Comparison of ENCODE assay signal across 30 cellular contexts in the genomic region with DNA sequence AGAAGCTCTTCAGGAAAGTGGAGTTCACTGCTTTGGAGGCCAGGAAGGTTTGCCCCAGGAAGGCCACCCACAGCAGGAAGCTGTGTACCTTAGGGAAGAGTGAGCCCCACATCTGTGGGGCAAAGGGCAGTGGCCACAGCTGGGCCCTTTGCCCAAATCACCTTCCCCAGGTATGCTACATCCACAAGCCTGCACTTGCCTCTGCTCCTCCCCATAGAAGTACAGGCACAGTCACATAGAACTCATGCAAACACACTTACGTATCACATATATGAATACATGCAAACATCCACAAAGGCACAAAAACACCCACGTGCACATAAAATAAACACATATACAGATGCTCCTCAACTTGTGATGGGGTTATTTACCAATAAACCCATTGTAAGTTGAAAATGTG. TPM values are rescaled to one million over a fixed set of nuclear protein-coding genes. Genes with fewer than 3 reads are reported as not detected.
DNase-seq lines count a peak whose midpoint lies in the region; ATAC-seq and TF ChIP-seq lines count a peak whose summit lies in the region.
"Had no signal": no experiment of that assay in that cellular context is flagged by ENCODE, and none has a peak within 500 bp of the region (broad histone marks: within the 10 kb centered on the region; RNA-seq: fewer than 3 reads in every experiment).

No MANE protein-coding gene starts in this region.

- H3K36me3 ChIP-seq in RWPE2 (ENCODE audit: low read depth) (peaks cover 45% of the 10 kb centered on the region), suprapubic skin (no peaks in the 10 kb centered on the region)
- H3K36me3 ChIP-seq: BLaER1 had no signal

- H3K4me3 ChIP-seq in RWPE2 (ENCODE audit: severe bottlenecking) = peak overlapping the region; percentile 57
- H3K4me3 ChIP-seq in suprapubic skin = peak overlapping the region; percentile 65
- H3K4me3 ChIP-seq: A549, BLaER1, SK-N-MC had no signal

- H3K9me3 Mint-ChIP-seq in activated T-cell treated with anti-CD3 and anti-CD28 coated beads, Interleukin-2, amount 50 U/mL, for 24 hours = no peaks in the 10 kb centered on the region
- H3K9me3 Mint-ChIP-seq: naive B cell; T-helper 2 cell treated with Interferon-gamma antibody and Interleukin-4, amounts not matched to agents 5 μg/mL and 100 μg/mL, for 36 hours; WTC11 had no signal

- DNase-seq in activated T-cell treated with anti-CD3 and anti-CD28 coated beads, Interleukin-2, amount 50 U/mL, for 24 hours = peak; percentile 7
- no peak for DNase-seq in activated T-cell treated with anti-CD3 and anti-CD28 coated beads, Interleukin-2, amount 50 U/mL, for 48 hours
- peak; percentile 70 for DNase-seq in RWPE2 (ENCODE audit: low spot score)
- DNase-seq in foreskin keratinocyte = peak; percentile 59 to 82
- peak in 1 of 2 donors; percentile 37 for DNase-seq in suprapubic skin (ENCODE audit: low spot score in 2 of 2)
- DNase-seq: activated CD4-positive, alpha-beta T cell treated with anti-CD3 and anti-CD28 coated beads, Interleukin-2, amount 50 U/mL, for 48 hours; activated naive CD4-positive, alpha-beta T cell; amniotic stem cell; caudate nucleus; COR-L47; foreskin melanocyte; kidney; naive B cell; NCI-H1048; NCI-H1930; NCI-H345; NK-92 treated with Interleukin-12 subunit alpha and Interleukin-12 subunit beta, amount 100 ng/mL, for 24 hours; right cardiac atrium; trophoblast cell had no signal

- WGBS in suprapubic skin = 63% methylated on average over 2 of the region's 2 CpGs

- no peak overlapping the region for H3K4me3 Mint-ChIP-seq in activated T-cell treated with anti-CD3 and anti-CD28 coated beads, Interleukin-2, amount 50 U/mL, for 24 hours
- H3K4me3 Mint-ChIP-seq: naive B cell; T-helper 2 cell treated with Interferon-gamma antibody and Interleukin-4, amounts not matched to agents 5 μg/mL and 100 μg/mL, for 36 hours; WTC11 had no signal

- H3K4me1 ChIP-seq in RWPE2 (ENCODE audit: insufficient read depth, poor library complexity, severe bottlenecking) = peaks cover 31% of the 10 kb centered on the region
- peaks cover 20% of the 10 kb centered on the region for H3K4me1 ChIP-seq in foreskin keratinocyte
- H3K4me1 ChIP-seq in suprapubic skin = peaks cover 33% of the 10 kb centered on the region
- H3K4me1 ChIP-seq: A549, BLaER1 had no signal

- H3K27ac ChIP-seq in RWPE2 (ENCODE audit: poor library complexity, severe bottlenecking) (peak overlapping the region; percentile 78), foreskin keratinocyte (peak overlapping the region; percentile 84), suprapubic skin (peak overlapping the region; percentile 89)
- H3K27ac ChIP-seq: A549, BLaER1, SK-N-MC had no signal

- H3K27me3 ChIP-seq in RWPE2 (ENCODE audit: insufficient read depth, poor library complexity, severe bottlenecking) = no peaks in the 10 kb centered on the region
- no peaks in the 10 kb centered on the region for H3K27me3 ChIP-seq in foreskin keratinocyte
- H3K27me3 ChIP-seq in suprapubic skin = no peaks in the 10 kb centered on the region
- H3K27me3 ChIP-seq: BLaER1 had no signal

- no peaks in the 10 kb centered on the region for H3K36me3 Mint-ChIP-seq in activated T-cell treated with anti-CD3 and anti-CD28 coated beads, Interleukin-2, amount 50 U/mL, for 24 hours (ENCODE audit: low read depth)
- H3K36me3 Mint-ChIP-seq: naive B cell, WTC11 had no signal

- no peaks in the 10 kb centered on the region for H3K4me1 Mint-ChIP-seq in activated T-cell treated with anti-CD3 and anti-CD28 coated beads, Interleukin-2, amount 50 U/mL, for 24 hours (ENCODE audit: low read depth)
- H3K4me1 Mint-ChIP-seq: naive B cell had no signal

- peaks cover 4% of the 10 kb centered on the region for H3K27me3 Mint-ChIP-seq in activated T-cell treated with anti-CD3 and anti-CD28 coated beads, Interleukin-2, amount 50 U/mL, for 24 hours

- peak; percentile 57 for ATAC-seq in RWPE2 (ENCODE audit: low read depth)
- peak; percentile 15 for ATAC-seq in foreskin keratinocyte
- no peak for ATAC-seq in HG03280 (IDR thresholded peaks at IDR 0.05; ENCODE audit: unreplicated experiment)
- no peak for ATAC-seq in HG02885 (IDR thresholded peaks at IDR 0.05; ENCODE audit: poor library complexity, unreplicated experiment)
- no peak for ATAC-seq in GM19351 (IDR thresholded peaks at IDR 0.05; ENCODE audit: unreplicated experiment)
- ATAC-seq: A549, right cardiac atrium, WTC11 had no signal

- TF ChIP-seq CTCF in RWPE2 (IDR thresholded peaks at IDR 0.05; ENCODE audit: poor library complexity, severe bottlenecking) (no peak), foreskin keratinocyte (conservative IDR thresholded peaks at IDR 0.05) (no peak), suprapubic skin (IDR thresholded peaks at IDR 0.05) (no peak)

- no peak for TF ChIP-seq EP300 in suprapubic skin (IDR thresholded peaks at IDR 0.05)

- no peak overlapping the region for H3K27ac Mint-ChIP-seq in activated T-cell treated with anti-CD3 and anti-CD28 coated beads, Interleukin-2, amount 50 U/mL, for 24 hours
- H3K27ac Mint-ChIP-seq: naive B cell; T-helper 2 cell treated with Interferon-gamma antibody and Interleukin-4, amounts not matched to agents 5 μg/mL and 100 μg/mL, for 36 hours; WTC11 had no signal

- TF ChIP-seq POLR2A in suprapubic skin (IDR thresholded peaks at IDR 0.05) = no peak

- H3K9me3 ChIP-seq in RWPE2 (ENCODE audit: severe bottlenecking) (no peaks in the 10 kb centered on the region), suprapubic skin (no peaks in the 10 kb centered on the region)
- H3K9me3 ChIP-seq: A549, BLaER1 had no signal

RNA-seq across cellular contexts. Expression of a gene that starts 2.1 kb away (rescaled TPM):
- total RNA-seq in foreskin keratinocyte = 177 and 190 TPM in 2 replicates
- polyA plus RNA-seq in foreskin keratinocyte = 211 and 233 TPM in 2 replicates
- total RNA-seq in suprapubic skin = 1,000 to 10,000 TPM; 1,248 to 1,527 (median 1,455) TPM
- total RNA-seq: dermis microvascular lymphatic vessel endothelial cell, endothelial cell of umbilical vein, LHCN-M2 had no signal
- polyA plus RNA-seq: endothelial cell of umbilical vein had no signal

Comparison
In these comparisons a context has a peak if more than half of its experiments do, and no peak if none do; other contexts are left out.
1. DNase-seq: peak in activated T-cell treated with anti-CD3 and anti-CD28 coated beads, Interleukin-2, amount 50 U/mL, for 24 hours (single experiment), RWPE2 (single experiment) and foreskin keratinocyte (2 of 2); none in activated T-cell treated with anti-CD3 and anti-CD28 coated beads, Interleukin-2, amount 50 U/mL, for 48 hours (0 of 2).
2. ATAC-seq: peak in RWPE2 (single experiment) and foreskin keratinocyte (single experiment); none in HG03280 (single experiment), HG02885 (single experiment) and GM19351 (single experiment).
3. Peak in every context shown above with its lines, with median percentiles within 50 percentile points of each other: H3K27ac ChIP-seq.